8 cellular contexts compared by ENCODE assay signal in the genomic region with DNA sequence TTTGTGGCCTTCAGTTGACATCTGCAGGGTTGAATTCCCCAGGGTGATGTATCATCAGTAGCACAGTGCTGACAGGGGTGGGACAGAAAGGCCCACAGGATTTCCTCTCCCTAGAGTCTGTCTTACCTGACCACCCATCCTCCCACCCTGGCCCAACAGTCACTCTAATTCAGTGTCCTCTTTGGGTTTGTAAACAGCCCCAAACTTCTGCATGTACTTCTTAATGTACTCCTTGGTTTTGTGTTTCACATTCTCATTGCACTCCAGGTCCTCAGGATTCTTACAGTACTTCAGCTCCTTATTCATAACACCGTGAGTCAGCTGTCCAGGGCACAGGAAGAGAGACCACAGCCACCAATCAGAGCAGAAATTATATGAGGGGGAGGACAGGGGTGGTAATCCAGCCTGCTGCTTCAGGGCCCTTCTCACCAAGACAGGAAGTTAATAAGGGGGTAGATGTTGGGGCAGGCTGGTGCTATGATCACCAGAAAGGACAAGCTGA. TPM values are rescaled to one million over a fixed set of nuclear protein-coding genes. Genes with fewer than 3 reads are reported as not detected.
A peak's percentile ranks its signal among the peaks of the same experiment; 100 is the strongest.
DNase-seq lines count a peak whose midpoint lies in the region; ATAC-seq, FAIRE-seq and TF ChIP-seq lines count a peak whose summit lies in the region.

No MANE protein-coding gene starts in this region.

- peak overlapping the region; percentile 0; the same call in 1 of the 2 replicates for H3K4me3 ChIP-seq in ACC112 (ENCODE audit: low read depth, low read length)
- H3K4me3 ChIP-seq in endodermal cell (ENCODE audit: low read length) = no peak overlapping the region
- H3K4me3 ChIP-seq in colonic mucosa = no peak overlapping the region
- H3K4me3 ChIP-seq in kidney (ENCODE audit: low read length in 2 of 2) = no peak overlapping the region

- no peaks in the 10 kb centered on the region for H3K27me3 Mint-ChIP-seq in endodermal cell (ENCODE audit: insufficient read depth)

- no peak for TF ChIP-seq CTCF in endodermal cell (conservative IDR thresholded peaks at IDR 0.05)
- TF ChIP-seq CTCF in colonic mucosa (IDR thresholded peaks at IDR 0.05) = no peak
- TF ChIP-seq CTCF in kidney (IDR thresholded peaks at IDR 0.05; ENCODE audit: borderline replicate concordance, extremely low read depth, insufficient read depth) = no peak

- H3K4me3 Mint-ChIP-seq in endodermal cell = no peak overlapping the region

- H2AFZ ChIP-seq in ACC112 (ENCODE audit: low read length, unreplicated experiment) = no peak overlapping the region

- peak; percentile 83 for FAIRE-seq in RCC 7860 (lab: Jason Lieb, UNC)
- no peak for FAIRE-seq in kidney (lab: Jason Lieb, UNC)

- H3K27me3 ChIP-seq in ACC112 (ENCODE audit: insufficient read depth, low read length) (no peaks in the 10 kb centered on the region), endodermal cell (ENCODE audit: control insufficient read depth, insufficient read depth, low read length, poor library complexity, severe bottlenecking) (no peaks in the 10 kb centered on the region), colonic mucosa (no peaks in the 10 kb centered on the region)

- H3K36me3 Mint-ChIP-seq in endodermal cell (ENCODE audit: low read depth) = peaks cover 38% of the 10 kb centered on the region

- WGBS in endodermal cell (ENCODE audit: insufficient coverage in 1 of 2, insufficient read length in 1 of 2), 2 experiments = 100% methylated on average over 1 of the region's 1 CpG; no CpG with 5 or more reads in 1 of the 2 experiments

- DNase-seq in RCC 7860 (ENCODE audit: low spot score) = peak; percentile 88
- DNase-seq in endodermal cell = no peak
- DNase-seq in stimulated activated CD8-positive, alpha-beta memory T cell treated with anti-CD3 and anti-CD28 coated beads, Interleukin-7, amount 100 ng/mL, for 4 hours (ENCODE audit: low read depth in 2 of 2) = peak; percentile 30 to 41
- DNase-seq in colonic mucosa = no peak
- DNase-seq in putamen (ENCODE audit: low spot score) = no peak
- DNase-seq in kidney = no peak

- H3K36me3 ChIP-seq in ACC112 (ENCODE audit: insufficient read depth, low read length) (peaks cover 4% of the 10 kb centered on the region; the same call in 1 of the 2 replicates), endodermal cell (ENCODE audit: control insufficient read depth, insufficient read depth, low read length) (peaks cover 62% of the 10 kb centered on the region), colonic mucosa (peaks cover 6% of the 10 kb centered on the region), kidney (ENCODE audit: control insufficient read depth in 1 of 2, insufficient read depth in 2 of 2, low read length in 2 of 2) (peaks cover 21 to 29% of the 10 kb centered on the region in 2 donors)

- peak; percentile 64 for ATAC-seq in GM18907 (IDR thresholded peaks at IDR 0.05; ENCODE audit: unreplicated experiment)

- H3K27ac ChIP-seq in ACC112 (ENCODE audit: low read depth, low read length) (peak overlapping the region; percentile 74), endodermal cell (ENCODE audit: low read depth, low read length) (no peak overlapping the region), colonic mucosa (no peak overlapping the region), kidney (ENCODE audit: low read depth in 2 of 2, low read length in 2 of 2) (peak overlapping the region in 1 of 2 donors; percentile 11)

- H3K27ac Mint-ChIP-seq in endodermal cell = peak overlapping the region; percentile 5

- peaks cover 7% of the 10 kb centered on the region for H3K4me1 Mint-ChIP-seq in endodermal cell

- H3K9me3 Mint-ChIP-seq in endodermal cell = no peaks in the 10 kb centered on the region

- H3K9me3 ChIP-seq in endodermal cell (ENCODE audit: control insufficient read depth, low read length) (no peaks in the 10 kb centered on the region), colonic mucosa (no peaks in the 10 kb centered on the region), kidney (ENCODE audit: control insufficient read depth in 1 of 2, low read length in 2 of 2) (no peaks in the 10 kb centered on the region)

- H3K4me1 ChIP-seq in ACC112 (ENCODE audit: control insufficient read depth, insufficient read depth, low read length, unreplicated experiment) = peaks cover 29% of the 10 kb centered on the region
- H3K4me1 ChIP-seq in endodermal cell (ENCODE audit: control insufficient read depth, insufficient read depth, low read length) = peaks cover 4% of the 10 kb centered on the region
- no peaks in the 10 kb centered on the region for H3K4me1 ChIP-seq in colonic mucosa
- H3K4me1 ChIP-seq in kidney (ENCODE audit: control insufficient read depth in 1 of 2, insufficient read depth in 1 of 2, low read depth in 1 of 2, low read length in 2 of 2) = peaks cover 0 to 4% of the 10 kb centered on the region in 2 donors

- intact Hi-C loops in colonic mucosa (cut with DNase I) = no loop called here
- intact Hi-C loops in kidney (cut with DNase I) = no loop called here

- H3K79me2 ChIP-seq in ACC112 (ENCODE audit: control insufficient read depth, insufficient read depth, low read length, unreplicated experiment) = no peaks in the 10 kb centered on the region

- no peak overlapping the region for H3K9ac ChIP-seq in endodermal cell (ENCODE audit: extremely low read depth, low read length, poor library complexity, severe bottlenecking)
- H3K9ac ChIP-seq in colonic mucosa (ENCODE audit: low read depth in 2 of 2, low read length in 2 of 2) = no peak overlapping the region
- H3K9ac ChIP-seq in kidney (ENCODE audit: low read length in 2 of 2) = no peak overlapping the region

RNA-seq across cellular contexts. Expression of a gene that starts 37.5 kb away (rescaled TPM):
- 10 to 100 TPM; 59.2 to 64.0 TPM for total RNA-seq in endodermal cell
- polyA plus RNA-seq in endodermal cell (2013, experiment 1 of 2) = 22.9 TPM
- polyA plus RNA-seq in endodermal cell (2013, experiment 2 of 2) = 17.8 TPM
- total RNA-seq in colonic mucosa = 100 to 1,000 TPM in 1 of 2 donors, 10 to 100 TPM in 1; 40.9 to 106 TPM
- 82.8 TPM for total RNA-seq in kidney
- polyA plus RNA-seq in kidney (ENCODE audit: insufficient read depth, low read depth, low replicate concordance) = 25.7 TPM

RNA-seq across cellular contexts. Expression of a gene that starts 40.4 kb away (rescaled TPM):
- 10 to 100 TPM; 46.7 to 47.8 TPM for total RNA-seq in endodermal cell
- polyA plus RNA-seq in endodermal cell (2013, experiment 1 of 2) = 44.4 TPM
- 41.1 TPM for polyA plus RNA-seq in endodermal cell (2013, experiment 2 of 2)
- total RNA-seq in colonic mucosa = 10 to 100 TPM; 34.1 to 55.7 TPM
- 59.7 TPM for total RNA-seq in kidney
- polyA plus RNA-seq in kidney (ENCODE audit: insufficient read depth, low read depth, low replicate concordance) = 85.6 TPM

Comparison
In these comparisons a context has a peak if more than half of its experiments do, and no peak if none do; other contexts are left out.
1. DNase-seq: peak in RCC 7860 (single experiment) and stimulated activated CD8-positive, alpha-beta memory T cell treated with anti-CD3 and anti-CD28 coated beads, Interleukin-7, amount 100 ng/mL, for 4 hours (2 of 2); none in endodermal cell (single experiment), colonic mucosa (single experiment), putamen (single experiment) and kidney (single experiment).